In genomic region chr6:41594326-41594725, GRCh38 we compare ENCODE assay signal across 24 cellular contexts. TPM values are rescaled to one million over a fixed set of nuclear protein-coding genes. Genes with fewer than 3 reads are reported as not detected.
"Had no signal": no experiment of that assay in that cellular context is flagged by ENCODE, and none has a peak within 500 bp of the region (broad histone marks: within the 10 kb centered on the region; RNA-seq: fewer than 3 reads in every experiment).

No MANE protein-coding gene starts in this region.

- H3K27ac ChIP-seq: body of pancreas, dorsolateral prefrontal cortex, foreskin keratinocyte had no signal

- DNase-seq: activated CD4-positive, alpha-beta T cell treated with anti-CD3 and anti-CD28 coated beads for 48 hours; activated CD4-positive, CD25-positive, alpha-beta regulatory T cell; activated CD8-positive, alpha-beta T cell treated with anti-CD3 and anti-CD28 coated beads for 36 hours; activated naive CD4-positive, alpha-beta T cell treated with Interleukin-2 at 50 U/mL for 16 hours; activated naive CD8-positive, alpha-beta T cell treated with anti-CD3 and anti-CD28 coated beads, Interleukin-2, amount 10 ng/mL, durations not matched to agents 7 days and 5 days; activated T-cell treated with anti-CD3 and anti-CD28 coated beads, Interleukin-2, amount 50 U/mL, for 24 hours; body of pancreas; central memory CD4-positive, alpha-beta T cell; dorsolateral prefrontal cortex; foreskin keratinocyte; glutamatergic neuron; hypothalamus; midbrain; occipital lobe; stimulated activated CD4-positive, alpha-beta T cell treated with anti-CD3 and anti-CD28 coated beads, Interleukin-12 subunit alpha, Interleukin-12 subunit beta, amount 100 ng/mL, for 4 hours; stimulated activated CD4-positive, alpha-beta T cell treated with anti-CD3 and anti-CD28 coated beads, Interleukin-1b, Interleukin-23, amount 100 ng/mL, for 48 hours; stimulated activated CD8-positive, alpha-beta memory T cell treated with anti-CD3 and anti-CD28 coated beads, Interleukin-4, amount 100 ng/mL, for 48 hours; stimulated activated naive CD4-positive, alpha-beta T cell; T-helper 1 cell; T-helper 9 cell had no signal

- H3K27ac Mint-ChIP-seq: activated CD8-positive, alpha-beta T cell treated with anti-CD3 and anti-CD28 coated beads for 36 hours; activated naive CD8-positive, alpha-beta T cell treated with anti-CD3 and anti-CD28 coated beads, Interleukin-2, amount 10 ng/mL, durations not matched to agents 7 days and 5 days; activated T-cell treated with anti-CD3 and anti-CD28 coated beads, Interleukin-2, amount 50 U/mL, for 24 hours; activated T-helper 2 cell treated with anti-CD3 and anti-CD28 coated beads, Interferon-gamma antibody, Interleukin-2, Interleukin-4, amounts not matched to agents 10 μg/mL and 5 μg/mL and 100 μg/mL, durations not matched to agents 14 hours and 24 hours and 36 hours; nephron had no signal

- H3K4me1 ChIP-seq: body of pancreas, foreskin keratinocyte had no signal

- H3K4me3 Mint-ChIP-seq: activated CD8-positive, alpha-beta T cell treated with anti-CD3 and anti-CD28 coated beads for 36 hours; activated naive CD8-positive, alpha-beta T cell treated with anti-CD3 and anti-CD28 coated beads, Interleukin-2, amount 10 ng/mL, durations not matched to agents 7 days and 5 days; activated T-cell treated with anti-CD3 and anti-CD28 coated beads, Interleukin-2, amount 50 U/mL, for 24 hours; nephron had no signal

- H3K9me3 Mint-ChIP-seq: activated CD8-positive, alpha-beta T cell treated with anti-CD3 and anti-CD28 coated beads for 36 hours; activated naive CD8-positive, alpha-beta T cell treated with anti-CD3 and anti-CD28 coated beads, Interleukin-2, amount 10 ng/mL, durations not matched to agents 7 days and 5 days; activated T-cell treated with anti-CD3 and anti-CD28 coated beads, Interleukin-2, amount 50 U/mL, for 24 hours; activated T-helper 2 cell treated with anti-CD3 and anti-CD28 coated beads, Interferon-gamma antibody, Interleukin-2, Interleukin-4, amounts not matched to agents 10 μg/mL and 5 μg/mL and 100 μg/mL, durations not matched to agents 14 hours and 24 hours and 36 hours; nephron had no signal

- H3K4me3 ChIP-seq: body of pancreas, dorsolateral prefrontal cortex, lung had no signal

- H3K27me3 ChIP-seq: body of pancreas, dorsolateral prefrontal cortex, foreskin keratinocyte had no signal

- H3K4me1 Mint-ChIP-seq: activated naive CD8-positive, alpha-beta T cell treated with anti-CD3 and anti-CD28 coated beads, Interleukin-2, amount 10 ng/mL, durations not matched to agents 7 days and 5 days; nephron had no signal

- H3K9me3 ChIP-seq: body of pancreas had no signal

- H3K36me3 Mint-ChIP-seq: activated naive CD8-positive, alpha-beta T cell treated with anti-CD3 and anti-CD28 coated beads, Interleukin-2, amount 10 ng/mL, durations not matched to agents 7 days and 5 days had no signal

- H3K27me3 Mint-ChIP-seq: activated CD8-positive, alpha-beta T cell treated with anti-CD3 and anti-CD28 coated beads for 36 hours; activated naive CD8-positive, alpha-beta T cell treated with anti-CD3 and anti-CD28 coated beads, Interleukin-2, amount 10 ng/mL, durations not matched to agents 7 days and 5 days; activated T-cell treated with anti-CD3 and anti-CD28 coated beads, Interleukin-2, amount 50 U/mL, for 24 hours had no signal

RNA-seq across cellular contexts. Expression of gene MDFI, which starts 43.9 kb away (rescaled TPM):
- total RNA-seq: activated CD8-positive, alpha-beta T cell treated with anti-CD3 and anti-CD28 coated beads for 36 hours; activated naive CD8-positive, alpha-beta T cell treated with anti-CD3 and anti-CD28 coated beads, Interleukin-2, amount 10 ng/mL, durations not matched to agents 7 days and 5 days; activated T-helper 2 cell treated with anti-CD3 and anti-CD28 coated beads, Interferon-gamma antibody, Interleukin-2, Interleukin-4, amounts not matched to agents 10 μg/mL and 5 μg/mL and 100 μg/mL, durations not matched to agents 14 hours and 24 hours and 36 hours; left lobe of liver had no signal
